Comparison of ENCODE assay signal across 21 cellular contexts in genomic region chr3:156478931-156479330, GRCh38.
"Had no signal": no experiment of that assay in that cellular context is flagged by ENCODE, and none has a peak within 500 bp of the region (broad histone marks: within the 10 kb centered on the region; RNA-seq: fewer than 3 reads in every experiment).

No MANE protein-coding gene starts in this region.

- DNase-seq: activated CD4-positive, alpha-beta T cell treated with anti-CD3 and anti-CD28 coated beads for 48 hours; activated CD8-positive, alpha-beta memory T cell treated with anti-CD3 and anti-CD28 coated beads, Interleukin-2, amount 50 U/mL, for 48 hours; activated CD8-positive, alpha-beta T cell treated with anti-CD3 and anti-CD28 coated beads, Interleukin-2, amount 10 ng/mL, durations not matched to agents 7 days and 5 days; activated gamma-delta T cell treated with Interleukin-2 at 50 U/mL for 16 hours; amniotic stem cell; cortex of kidney; effector CD4-positive, alpha-beta T cell; esophagus squamous epithelium; foreskin fibroblast; kidney glomerular epithelial cell; left ventricle myocardium superior; natural killer cell; posterior cingulate gyrus; stimulated activated CD4-positive, alpha-beta T cell treated with anti-CD3 and anti-CD28 coated beads, Interleukin-2, amount 100 ng/mL, for 48 hours; stimulated activated naive CD4-positive, alpha-beta T cell; substantia nigra; T-helper 2 cell; transverse colon had no signal

- H3K36me3 Mint-ChIP-seq: memory B cell, natural killer cell had no signal

- H3K27ac Mint-ChIP-seq: activated CD8-positive, alpha-beta T cell treated with anti-CD3 and anti-CD28 coated beads, Interleukin-2, amount 10 ng/mL, durations not matched to agents 7 days and 5 days; activated naive CD8-positive, alpha-beta T cell; memory B cell; natural killer cell had no signal

- FAIRE-seq: endothelial cell of umbilical vein had no signal

- H3K4me3 Mint-ChIP-seq: activated CD8-positive, alpha-beta T cell treated with anti-CD3 and anti-CD28 coated beads, Interleukin-2, amount 10 ng/mL, durations not matched to agents 7 days and 5 days; activated naive CD8-positive, alpha-beta T cell; memory B cell; natural killer cell had no signal

- H3K9me3 Mint-ChIP-seq: memory B cell, natural killer cell had no signal

- ATAC-seq: activated CD8-positive, alpha-beta T cell treated with anti-CD3 and anti-CD28 coated beads, Interleukin-2, amount 10 ng/mL, durations not matched to agents 7 days and 5 days; left ventricle myocardium superior; natural killer cell had no signal
